8 cellular contexts compared by ENCODE assay signal in genomic region chr1:36088577-36089392, GRCh38. TPM values are rescaled to one million over a fixed set of nuclear protein-coding genes. Genes with fewer than 3 reads are reported as not detected.
DNase-seq lines count a peak whose midpoint lies in the region; ATAC-seq lines count a peak whose summit lies in the region.

A gene with protein sequence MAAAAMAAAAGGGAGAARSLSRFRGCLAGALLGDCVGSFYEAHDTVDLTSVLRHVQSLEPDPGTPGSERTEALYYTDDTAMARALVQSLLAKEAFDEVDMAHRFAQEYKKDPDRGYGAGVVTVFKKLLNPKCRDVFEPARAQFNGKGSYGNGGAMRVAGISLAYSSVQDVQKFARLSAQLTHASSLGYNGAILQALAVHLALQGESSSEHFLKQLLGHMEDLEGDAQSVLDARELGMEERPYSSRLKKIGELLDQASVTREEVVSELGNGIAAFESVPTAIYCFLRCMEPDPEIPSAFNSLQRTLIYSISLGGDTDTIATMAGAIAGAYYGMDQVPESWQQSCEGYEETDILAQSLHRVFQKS (plus strand): TSS chr1:36088892. CDS start chr1:36088905, 13 bp downstream.

- H2AFZ ChIP-seq in GM23248: peak within 1 kb of the TSS; percentile 99

- H3K9ac ChIP-seq in GM23248: peak within 1 kb of the TSS; percentile 88

- H3K9me2 ChIP-seq in GM23248 (ENCODE audit: insufficient read depth): no peaks in the 10 kb centered on the region

- peak; percentile 98 for ATAC-seq in naive thymus-derived CD4-positive, alpha-beta T cell
- peak; percentile 92 for ATAC-seq in stimulated activated memory B cell treated with anti-CD40 and anti-IgM and Interleukin-4, amounts not matched to agents 10 μg/mL and 1 μg/mL and 100 μg/mL, for 72 hours

- no peaks in the 10 kb centered on the region for H3K9me3 ChIP-seq in GM23248 (ENCODE audit: low read depth)
- no peaks in the 10 kb centered on the region for H3K9me3 ChIP-seq in naive thymus-derived CD4-positive, alpha-beta T cell (ENCODE audit: control insufficient read depth in 2 of 3, low read length in 3 of 3)

- peaks cover 7% of the 10 kb centered on the region for H3K27me3 Mint-ChIP-seq in activated T-helper 1 cell treated with anti-CD3 and anti-CD28 coated beads, Interleukin-12 subunit alpha, Interleukin-12 subunit beta, Interleukin-2, Interleukin-4 antibody, amounts not matched to agents 30 ng/mL and 10 ng/mL and 1 ng/mL, durations not matched to agents 14 hours and 24 hours and 36 hours (ENCODE audit: insufficient read depth)
- H3K27me3 Mint-ChIP-seq in naive thymus-derived CD4-positive, alpha-beta T cell: peaks cover 10 to 18% (median 10%) of the 10 kb centered on the region in 5 donors
- H3K27me3 Mint-ChIP-seq in stimulated activated memory B cell treated with anti-CD40 and anti-IgM and Interleukin-4, amounts not matched to agents 10 μg/mL and 1 μg/mL and 100 μg/mL, for 72 hours: peaks cover 27% of the 10 kb centered on the region

- H3K4me3 ChIP-seq in GM23248: peak within 1 kb of the TSS; percentile 78
- H3K4me3 ChIP-seq in naive thymus-derived CD4-positive, alpha-beta T cell (ENCODE audit: low read length): peak within 1 kb of the TSS; percentile 47

- POLR2A ChIA-PET in naive thymus-derived CD4-positive, alpha-beta T cell (lab: Charles Lee): interaction anchor here (0.7 to 1.2 kb wide), 6 partner anchors 16 to 136 kb away, joined by 3 to 6 read pairs (median 4); partner anchors contain the start of genes THRAP3 and TRAPPC3

- peaks cover 20% of the 10 kb centered on the region for H3K4me1 Mint-ChIP-seq in activated T-helper 1 cell treated with anti-CD3 and anti-CD28 coated beads, Interleukin-12 subunit alpha, Interleukin-12 subunit beta, Interleukin-2, Interleukin-4 antibody, amounts not matched to agents 30 ng/mL and 10 ng/mL and 1 ng/mL, durations not matched to agents 14 hours and 24 hours and 36 hours (ENCODE audit: low read depth)
- H3K4me1 Mint-ChIP-seq in naive thymus-derived CD4-positive, alpha-beta T cell: peaks cover 12 to 30% (median 23%) of the 10 kb centered on the region in 7 donors
- peaks cover 25% of the 10 kb centered on the region for H3K4me1 Mint-ChIP-seq in stimulated activated memory B cell treated with anti-CD40 and anti-IgM and Interleukin-4, amounts not matched to agents 10 μg/mL and 1 μg/mL and 100 μg/mL, for 72 hours

- peaks cover 26% of the 10 kb centered on the region for H3K36me3 Mint-ChIP-seq in activated T-helper 1 cell treated with anti-CD3 and anti-CD28 coated beads, Interleukin-12 subunit alpha, Interleukin-12 subunit beta, Interleukin-2, Interleukin-4 antibody, amounts not matched to agents 30 ng/mL and 10 ng/mL and 1 ng/mL, durations not matched to agents 14 hours and 24 hours and 36 hours (ENCODE audit: low read depth)
- H3K36me3 Mint-ChIP-seq in naive thymus-derived CD4-positive, alpha-beta T cell: peaks cover 0 to 17% (median 0%) of the 10 kb centered on the region in 5 donors
- peaks cover 20% of the 10 kb centered on the region for H3K36me3 Mint-ChIP-seq in stimulated activated memory B cell treated with anti-CD40 and anti-IgM and Interleukin-4, amounts not matched to agents 10 μg/mL and 1 μg/mL and 100 μg/mL, for 72 hours

- peak within 1 kb of the TSS; percentile 76 for H3K27ac ChIP-seq in GM23248
- H3K27ac ChIP-seq in naive thymus-derived CD4-positive, alpha-beta T cell (ENCODE audit: low read depth, low read length): peak within 1 kb of the TSS; percentile 98

- H3K27me3 ChIP-seq in GM23248 (replicated peaks; ENCODE audit: insufficient read depth): no peaks in the 10 kb centered on the region
- H3K27me3 ChIP-seq in naive thymus-derived CD4-positive, alpha-beta T cell (ENCODE audit: control insufficient read depth in 2 of 2, insufficient read depth in 2 of 2, low read length in 2 of 2): peaks cover 0 to 5% of the 10 kb centered on the region in 2 donors

- in situ Hi-C loops in GM23248 (cut with MboI): no loop called here

- intact Hi-C loops in activated T-helper 1 cell treated with anti-CD3 and anti-CD28 coated beads, Interleukin-12 subunit alpha, Interleukin-12 subunit beta, Interleukin-2, Interleukin-4 antibody, amounts not matched to agents 30 ng/mL and 10 ng/mL and 1 ng/mL, durations not matched to agents 14 hours and 24 hours and 36 hours (cut with micrococcal nuclease): loop anchor here (1.0 to 5.0 kb wide), 8 partner anchors 61 to 362 kb away; partner anchors contain the start of genes AGO1, AGO3, LSM10 and OSCP1
- intact Hi-C loops in naive thymus-derived CD4-positive, alpha-beta T cell (cut with micrococcal nuclease): loop anchor here (1.0 to 5.0 kb wide), 10 partner anchors 21 to 1604 kb away; partner anchors contain the start of genes AGO1 (in 2 of the 2), AGO3 (in 2 of the 2), THRAP3 (in 2 of the 2) and TRAPPC3 (in 2 of the 2)

- CTCF ChIA-PET in naive thymus-derived CD4-positive, alpha-beta T cell (lab: Charles Lee): interaction anchor here (0.5 to 0.6 kb wide), 2 partner anchors 100 to 177 kb away, joined by 3 to 5 read pairs; no protein-coding TSS in a partner anchor

- no peaks in the 10 kb centered on the region for H3K9me3 Mint-ChIP-seq in activated T-helper 1 cell treated with anti-CD3 and anti-CD28 coated beads, Interleukin-12 subunit alpha, Interleukin-12 subunit beta, Interleukin-2, Interleukin-4 antibody, amounts not matched to agents 30 ng/mL and 10 ng/mL and 1 ng/mL, durations not matched to agents 14 hours and 24 hours and 36 hours
- H3K9me3 Mint-ChIP-seq in naive thymus-derived CD4-positive, alpha-beta T cell: peaks cover 0 to 2% (median 0%) of the 10 kb centered on the region in 11 donors
- H3K9me3 Mint-ChIP-seq in stimulated activated memory B cell treated with anti-CD40 and anti-IgM and Interleukin-4, amounts not matched to agents 10 μg/mL and 1 μg/mL and 100 μg/mL, for 72 hours: no peaks in the 10 kb centered on the region

- H3K4me1 ChIP-seq in GM23248 (ENCODE audit: insufficient read depth): peaks cover 5% of the 10 kb centered on the region; the same call in 1 of the 2 replicates
- H3K4me1 ChIP-seq in naive thymus-derived CD4-positive, alpha-beta T cell (ENCODE audit: control insufficient read depth in 2 of 2, insufficient read depth in 2 of 2, low read length in 2 of 2): peaks cover 11 to 16% of the 10 kb centered on the region in 2 donors

- peaks cover 38% of the 10 kb centered on the region for H3K79me2 ChIP-seq in GM23248 (ENCODE audit: insufficient read depth)

- 1% methylated on average over 63 to 65 of the region's 84 CpGs for WGBS in GM23248 (ENCODE audit: low coverage in 1 of 2, low lambda C conversion rate in 2 of 2, missing lambda C conversion rate in 2 of 2), 2 experiments

- H4K20me1 ChIP-seq in GM23248 (ENCODE audit: insufficient read depth): no peaks in the 10 kb centered on the region

- H3F3A ChIP-seq in GM23248 (ENCODE audit: insufficient read depth): 0 out of 2 replicates have a peak, but pooled peaks cover 2% of the 10 kb centered on the region

- H3K27ac Mint-ChIP-seq in activated T-helper 1 cell treated with anti-CD3 and anti-CD28 coated beads, Interleukin-12 subunit alpha, Interleukin-12 subunit beta, Interleukin-2, Interleukin-4 antibody, amounts not matched to agents 30 ng/mL and 10 ng/mL and 1 ng/mL, durations not matched to agents 14 hours and 24 hours and 36 hours: peak within 1 kb of the TSS; percentile 96
- H3K27ac Mint-ChIP-seq in naive thymus-derived CD4-positive, alpha-beta T cell: peak within 1 kb of the TSS; percentile 86 to 97 (median 90)
- peak within 1 kb of the TSS; percentile 96 for H3K27ac Mint-ChIP-seq in stimulated activated memory B cell treated with anti-CD40 and anti-IgM and Interleukin-4, amounts not matched to agents 10 μg/mL and 1 μg/mL and 100 μg/mL, for 72 hours

- peaks cover 13% of the 10 kb centered on the region for H3K36me3 ChIP-seq in GM23248 (ENCODE audit: low read depth)
- H3K36me3 ChIP-seq in naive thymus-derived CD4-positive, alpha-beta T cell (ENCODE audit: control insufficient read depth in 2 of 3, insufficient read depth in 3 of 3, low read length in 3 of 3): peaks cover 0 to 34% (median 4%) of the 10 kb centered on the region in 3 experiments

- peak within 1 kb of the TSS; percentile 97 for H3K4me3 Mint-ChIP-seq in activated T-helper 1 cell treated with anti-CD3 and anti-CD28 coated beads, Interleukin-12 subunit alpha, Interleukin-12 subunit beta, Interleukin-2, Interleukin-4 antibody, amounts not matched to agents 30 ng/mL and 10 ng/mL and 1 ng/mL, durations not matched to agents 14 hours and 24 hours and 36 hours
- peak within 1 kb of the TSS; percentile 83 to 96 (median 93) for H3K4me3 Mint-ChIP-seq in naive thymus-derived CD4-positive, alpha-beta T cell
- H3K4me3 Mint-ChIP-seq in stimulated activated memory B cell treated with anti-CD40 and anti-IgM and Interleukin-4, amounts not matched to agents 10 μg/mL and 1 μg/mL and 100 μg/mL, for 72 hours: peak within 1 kb of the TSS; percentile 93

- DNase-seq in EL (peak; percentile 88), GM23248 (peak; percentile 96), Kasumi-1 (lab: John Stamatoyannopoulos, UW) (peak; percentile 89 to 94), RPMI7951 (ENCODE audit: low read depth) (peak; percentile 88), fibroblast of gingiva (ENCODE audit: low read depth) (peak; percentile 92)
- DNase-seq in activated T-helper 1 cell treated with anti-CD3 and anti-CD28 coated beads, Interleukin-12 subunit alpha, Interleukin-12 subunit beta, Interleukin-2, Interleukin-4 antibody, amounts not matched to agents 30 ng/mL and 10 ng/mL and 1 ng/mL, durations not matched to agents 14 hours and 24 hours and 36 hours (ENCODE audit: low spot score): peak; percentile 88
- peak; percentile 81 to 95 (median 88) for DNase-seq in naive thymus-derived CD4-positive, alpha-beta T cell

- H3K4me2 ChIP-seq in GM23248 (ENCODE audit: unreplicated experiment): peak within 1 kb of the TSS; percentile 83

RNA-seq across cellular contexts. Expression of the gene that starts here (rescaled TPM):
- 64.7 and 70.3 TPM in 2 replicates for total RNA-seq in GM23248 (2014; rRNA removed; shearing (Covaris generic))
- 38.9 and 42.0 TPM in 2 replicates for polyA plus RNA-seq in GM23248 (2016; fragmentation: Nextera tagmentation; extraction: Ambion mirVana)
- 53.9 and 65.9 TPM in 2 replicates for total RNA-seq in RPMI7951 (2014; rRNA removed; shearing (Covaris generic))
- total RNA-seq in activated T-helper 1 cell treated with anti-CD3 and anti-CD28 coated beads, Interleukin-12 subunit alpha, Interleukin-12 subunit beta, Interleukin-2, Interleukin-4 antibody, amounts not matched to agents 30 ng/mL and 10 ng/mL and 1 ng/mL, durations not matched to agents 14 hours and 24 hours and 36 hours: 32.6 and 33.6 TPM in 2 replicates
- total RNA-seq in naive thymus-derived CD4-positive, alpha-beta T cell: 10 to 100 TPM; 18.0 to 30.2 (median 24.2) TPM
- polyA plus RNA-seq in naive thymus-derived CD4-positive, alpha-beta T cell: 10 to 100 TPM; 18.3 to 35.4 TPM

Comparison
In these comparisons a context has a peak if more than half of its experiments do, and no peak if none do; other contexts are left out.
1. Peak in every context shown above with its lines: DNase-seq, ATAC-seq, H3K4me3 ChIP-seq and H3K27ac ChIP-seq.